In genomic region chr2:191303349-191304005, GRCh38 we compare ENCODE assay signal across 17 cellular contexts. TPM values are rescaled to one million over a fixed set of nuclear protein-coding genes. Genes with fewer than 3 reads are reported as not detected.
A peak's percentile ranks its signal among the peaks of the same experiment; 100 is the strongest.
DNase-seq lines count a peak whose midpoint lies in the region; ATAC-seq, FAIRE-seq and TF ChIP-seq lines count a peak whose summit lies in the region.
"Had no signal": no experiment of that assay in that cellular context is flagged by ENCODE, and none has a peak within 500 bp of the region (broad histone marks: within the 10 kb centered on the region; RNA-seq: fewer than 3 reads in every experiment).

No MANE protein-coding gene starts in this region.

- H3K9me3 ChIP-seq in PC-9 (ENCODE audit: insufficient read depth, low read depth) = no peaks in the 10 kb centered on the region

- H3K4me1 Mint-ChIP-seq in GM23338 (peaks cover 15% of the 10 kb centered on the region), nephron (peaks cover 41% of the 10 kb centered on the region)
- H3K4me1 Mint-ChIP-seq: CD4-positive, CD25-positive, alpha-beta regulatory T cell; natural killer cell had no signal

- peak overlapping the region; percentile 44 for H3K27ac Mint-ChIP-seq in GM23338
- H3K27ac Mint-ChIP-seq in nephron = peak overlapping the region; percentile 21 to 85 (median 26)
- H3K27ac Mint-ChIP-seq: CD4-positive, CD25-positive, alpha-beta regulatory T cell; natural killer cell; stimulated activated naive CD8-positive, alpha-beta T cell treated with anti-CD3 and anti-CD28 coated beads, Interleukin-15, amount 100 ng/mL, for 72 hours had no signal

- 0 out of 2 replicates have a peak overlapping the region, but pooled peaks have one; percentile 77 for H3K27ac ChIP-seq in GM23338 (ENCODE audit: low read depth)
- H3K27ac ChIP-seq in PC-9 = no peak overlapping the region

- CTCF ChIA-PET in PC-9 (lab: Charles Lee) = interaction anchor here (0.6 kb wide), 2 partner anchors 75 to 85 kb away, joined by 3 read pairs; no protein-coding TSS in a partner anchor

- H3K9me2 ChIP-seq in GM23338 (ENCODE audit: insufficient read depth) (peaks cover 17% of the 10 kb centered on the region), PC-9 (ENCODE audit: insufficient read depth) (no peaks in the 10 kb centered on the region)

- no TSS peak for BruUV-seq in PC-9 (replicated peaks; lab: Mats Ljungman, UMichigan)

- H3K9me3 Mint-ChIP-seq in GM23338 (no peaks in the 10 kb centered on the region), nephron (no peaks in the 10 kb centered on the region)
- H3K9me3 Mint-ChIP-seq: natural killer cell; stimulated activated naive CD8-positive, alpha-beta T cell treated with anti-CD3 and anti-CD28 coated beads, Interleukin-15, amount 100 ng/mL, for 72 hours had no signal

- H3K27me3 Mint-ChIP-seq in GM23338 (ENCODE audit: insufficient read depth, low read depth, poor library complexity) (peaks cover 2% of the 10 kb centered on the region), nephron (ENCODE audit: low read depth) (no peaks in the 10 kb centered on the region)
- H3K27me3 Mint-ChIP-seq: stimulated activated naive CD8-positive, alpha-beta T cell treated with anti-CD3 and anti-CD28 coated beads, Interleukin-15, amount 100 ng/mL, for 72 hours had no signal

- TF ChIP-seq CTCF in GM23338 (conservative IDR thresholded peaks at IDR 0.05; ENCODE audit: low read depth in 2 of 2) (no peak), bronchial epithelial cell (IDR thresholded peaks at IDR 0.05; ENCODE audit: insufficient read depth, low read length, severe bottlenecking) (no peak), nephron (IDR thresholded peaks at IDR 0.05; ENCODE audit: unreplicated experiment in 3 of 3) (no peak), PC-9 (conservative IDR thresholded peaks at IDR 0.05) (no peak)

- intact Hi-C loops in PC-9 (cut with micrococcal nuclease; ENCODE audit: unreplicated experiment) = loop anchor here (5.0 kb wide), 2 partner anchors 54 to 136 kb away; no protein-coding TSS in a partner anchor

- H3F3A ChIP-seq in GM23338 (replicated peaks; ENCODE audit: low read depth) (no peaks in the 10 kb centered on the region), PC-9 (ENCODE audit: insufficient read depth, low read depth) (no peaks in the 10 kb centered on the region)

- H3K4me1 ChIP-seq in GM23338 (ENCODE audit: insufficient read depth) (peaks cover 14% of the 10 kb centered on the region), PC-9 (replicated peaks; ENCODE audit: insufficient read depth) (peaks cover 12% of the 10 kb centered on the region)

- H3K36me3 ChIP-seq in GM23338 (ENCODE audit: insufficient read depth) (no peaks in the 10 kb centered on the region), bronchial epithelial cell (ENCODE audit: control insufficient read depth, insufficient read depth, low read length) (peaks cover 6% of the 10 kb centered on the region), PC-9 (ENCODE audit: low read depth) (no peaks in the 10 kb centered on the region)

- POLR2A ChIA-PET in PC-9 (lab: Charles Lee; ENCODE audit: unreplicated experiment) = interaction anchor here (0.6 kb wide), 1 partner anchor 19 kb away, joined by 3 read pairs; no protein-coding TSS in a partner anchor

- H3K79me2 ChIP-seq in GM23338 (replicated peaks; ENCODE audit: insufficient read depth) = peaks cover 71% of the 10 kb centered on the region
- H3K79me2 ChIP-seq in PC-9 (ENCODE audit: low read depth) = no peaks in the 10 kb centered on the region

- H3K27me3 ChIP-seq in GM23338 (ENCODE audit: insufficient read depth) = no peaks in the 10 kb centered on the region
- H3K27me3 ChIP-seq in bronchial epithelial cell (ENCODE audit: control insufficient read depth, insufficient read depth, low read length) = no peaks in the 10 kb centered on the region
- H3K27me3 ChIP-seq in PC-9 (ENCODE audit: insufficient read depth, low read depth) = no peaks in the 10 kb centered on the region

- H4K20me1 ChIP-seq in GM23338 (replicated peaks; ENCODE audit: insufficient read depth) = peaks cover 15% of the 10 kb centered on the region
- H4K20me1 ChIP-seq in PC-9 (ENCODE audit: insufficient read depth) = no peaks in the 10 kb centered on the region

- H3K4me2 ChIP-seq in GM23338 (no peak overlapping the region), PC-9 (no peak overlapping the region)

- no peak for DNase-seq in GM23338 (ENCODE audit: low spot score)
- DNase-seq in NCI-H2227 treated with DMSO at 0.1 percent for 48 hours (lab: John Stamatoyannopoulos, UW) = peak; percentile 31
- DNase-seq in bronchial epithelial cell (ENCODE audit: low read depth) = peak; percentile 46
- DNase-seq in HUDEP-2 (lab: John Stamatoyannopoulos, UW; ENCODE audit: unreplicated experiment in 76 of 76) = no peak
- DNase-seq in PC-9 = no peak
- DNase-seq: activated CD4-positive, alpha-beta T cell treated with anti-CD3 and anti-CD28 coated beads, Interleukin-2, amount 50 U/mL, for 1 hour; aorta; CD4-positive, CD25-positive, alpha-beta regulatory T cell; islet precursor cell; natural killer cell; RPMI8226; stimulated activated naive CD8-positive, alpha-beta T cell treated with anti-CD3 and anti-CD28 coated beads, Interleukin-15, amount 100 ng/mL, for 72 hours had no signal

- H3K4me3 Mint-ChIP-seq in GM23338 (no peak overlapping the region), nephron (no peak overlapping the region)
- H3K4me3 Mint-ChIP-seq: CD4-positive, CD25-positive, alpha-beta regulatory T cell; natural killer cell; stimulated activated naive CD8-positive, alpha-beta T cell treated with anti-CD3 and anti-CD28 coated beads, Interleukin-15, amount 100 ng/mL, for 72 hours had no signal

- H2AFZ ChIP-seq in GM23338 = no peak overlapping the region
- H2AFZ ChIP-seq in PC-9 = no peak overlapping the region

- ATAC-seq in GM23338 = no peak
- ATAC-seq in GM18517 (IDR thresholded peaks at IDR 0.05; ENCODE audit: unreplicated experiment) = no peak
- ATAC-seq in HG02885 (IDR thresholded peaks at IDR 0.05; ENCODE audit: poor library complexity, unreplicated experiment) = no peak
- ATAC-seq: natural killer cell; sciatic nerve; stimulated activated naive CD8-positive, alpha-beta T cell treated with anti-CD3 and anti-CD28 coated beads, Interleukin-15, amount 100 ng/mL, for 72 hours had no signal

- H3K36me3 Mint-ChIP-seq in GM23338 (ENCODE audit: low read depth) (peaks cover 12% of the 10 kb centered on the region; the same call in 2 of the 3 replicates), nephron (ENCODE audit: low read depth) (peaks cover 10% of the 10 kb centered on the region)
- H3K36me3 Mint-ChIP-seq: CD4-positive, CD25-positive, alpha-beta regulatory T cell; natural killer cell had no signal

- H3K4me3 ChIP-seq in GM23338 (no peak overlapping the region), bronchial epithelial cell (ENCODE audit: low read depth, low read length) (no peak overlapping the region), PC-9 (no peak overlapping the region)

- no peak for FAIRE-seq in bronchial epithelial cell (lab: Jason Lieb, UNC)
- FAIRE-seq: G401.6 had no signal

TF ChIP-seq in GM23338, 12 proteins besides CTCF, POLR2A, EP300 and RAD21:
- TF ChIP-seq EZH2phosphoT487 (IDR thresholded peaks at IDR 0.05; ENCODE audit: unreplicated experiment) (no peak), POLR2AphosphoS5 (IDR thresholded peaks at IDR 0.05; ENCODE audit: low read depth) (no peak), JUNB (IDR thresholded peaks at IDR 0.05; ENCODE audit: unreplicated experiment) (no peak), ZNF114 (CRISPR knock-in tag; IDR thresholded peaks at IDR 0.05) (no peak), ZNF331 (CRISPR knock-in tag; IDR thresholded peaks at IDR 0.05; ENCODE audit: low read depth) (no peak)

RNA-seq across cellular contexts. Expression of gene MYO1B, which starts 58.3 kb away (rescaled TPM):
- total RNA-seq in GM23338 (2014; rRNA removed; shearing (Covaris generic)) = 60.4 and 70.6 TPM in 2 replicates
- 20.0 and 26.4 TPM in 2 replicates for polyA plus RNA-seq in GM23338 (2016; fragmentation: Nextera tagmentation; extraction: Ambion mirVana)
- total RNA-seq in bronchial epithelial cell (247 and 311 TPM in 2 replicates), PC-9 (2021) (48.5 and 55.0 TPM in 2 replicates)
- total RNA-seq: CD4-positive, CD25-positive, alpha-beta regulatory T cell had no signal
- polyA plus RNA-seq: CD4-positive, CD25-positive, alpha-beta regulatory T cell had no signal

Comparison
In these comparisons a context has a peak if more than half of its experiments do, and no peak if none do; other contexts are left out.
1. DNase-seq: peak in NCI-H2227 treated with DMSO at 0.1 percent for 48 hours (single experiment) and bronchial epithelial cell (single experiment); none in GM23338 (single experiment), HUDEP-2 (0 of 76) and PC-9 (0 of 2).